ENCODE assay signal across 38 cellular contexts in genomic region chr7:25529320-25529719, GRCh38.
"Had no signal": no experiment of that assay in that cellular context is flagged by ENCODE, and none has a peak within 500 bp of the region (broad histone marks: within the 10 kb centered on the region; RNA-seq: fewer than 3 reads in every experiment).

No MANE protein-coding gene starts in this region.

- H3K36me3 Mint-ChIP-seq: activated naive CD4-positive, alpha-beta T cell treated with anti-CD3 and anti-CD28 coated beads, Interleukin-2, amount 10 ng/mL, durations not matched to agents 7 days and 5 days; activated naive CD4-positive, alpha-beta T cell treated with anti-CD3 and anti-CD28 coated beads, Interleukin-2, amount 50 U/mL, for 24 hours; activated naive CD4-positive, alpha-beta T cell treated with anti-CD3 and anti-CD28 coated beads, Interleukin-2, amount 50 U/mL, for 72 hours; activated naive CD8-positive, alpha-beta T cell; activated naive CD8-positive, alpha-beta T cell treated with anti-CD3 and anti-CD28 coated beads for 36 hours; activated naive CD8-positive, alpha-beta T cell treated with anti-CD3 and anti-CD28 coated beads, Interleukin-2, amount 10 ng/mL, durations not matched to agents 7 days and 5 days; brain had no signal

- H3K27me3 ChIP-seq: adrenal gland, ascending aorta, body of pancreas, brain microvascular endothelial cell, breast epithelium, cardiac muscle cell had no signal

- H3K27ac Mint-ChIP-seq: activated naive CD4-positive, alpha-beta T cell treated with anti-CD3 and anti-CD28 coated beads for 36 hours; activated naive CD4-positive, alpha-beta T cell treated with anti-CD3 and anti-CD28 coated beads, Interleukin-2, amount 10 ng/mL, durations not matched to agents 7 days and 5 days; activated naive CD4-positive, alpha-beta T cell treated with anti-CD3 and anti-CD28 coated beads, Interleukin-2, amount 50 U/mL, for 24 hours; activated naive CD8-positive, alpha-beta T cell; activated naive CD8-positive, alpha-beta T cell treated with anti-CD3 and anti-CD28 coated beads for 36 hours; activated naive CD8-positive, alpha-beta T cell treated with anti-CD3 and anti-CD28 coated beads, Interleukin-2, amount 10 ng/mL, durations not matched to agents 7 days and 5 days; activated naive CD8-positive, alpha-beta T cell treated with anti-CD3 and anti-CD28 coated beads, Interleukin-2, amount 50 U/mL, for 24 hours; activated T-cell treated with anti-CD3 and anti-CD28 coated beads, Interleukin-2, amount 50 U/mL, for 24 hours; activated T-cell treated with anti-CD3 and anti-CD28 coated beads, Interleukin-2, amount 50 U/mL, for 72 hours; activated T-helper 1 cell treated with anti-CD3 and anti-CD28 coated beads, Interleukin-12 subunit alpha, Interleukin-12 subunit beta, Interleukin-2, Interleukin-4 antibody, amounts not matched to agents 30 ng/mL and 10 ng/mL and 1 ng/mL, durations not matched to agents 14 hours and 24 hours and 36 hours; activated T-helper 17 cell treated with anti-CD3 and anti-CD28 coated beads, Interleukin-2, amount 50 U/mL, for 72 hours; activated T-helper 2 cell treated with anti-CD3 and anti-CD28 coated beads, Interferon-gamma antibody, Interleukin-2, Interleukin-4, amounts not matched to agents 10 μg/mL and 5 μg/mL and 100 μg/mL, durations not matched to agents 14 hours and 24 hours and 36 hours; brain had no signal

- H3K9me3 Mint-ChIP-seq: activated naive CD4-positive, alpha-beta T cell treated with anti-CD3 and anti-CD28 coated beads for 36 hours; activated naive CD4-positive, alpha-beta T cell treated with anti-CD3 and anti-CD28 coated beads, Interleukin-2, amount 10 ng/mL, durations not matched to agents 7 days and 5 days; activated naive CD4-positive, alpha-beta T cell treated with anti-CD3 and anti-CD28 coated beads, Interleukin-2, amount 50 U/mL, for 24 hours; activated naive CD4-positive, alpha-beta T cell treated with anti-CD3 and anti-CD28 coated beads, Interleukin-2, amount 50 U/mL, for 72 hours; activated naive CD8-positive, alpha-beta T cell treated with anti-CD3 and anti-CD28 coated beads for 36 hours; activated naive CD8-positive, alpha-beta T cell treated with anti-CD3 and anti-CD28 coated beads, Interleukin-2, amount 10 ng/mL, durations not matched to agents 7 days and 5 days; activated naive CD8-positive, alpha-beta T cell treated with anti-CD3 and anti-CD28 coated beads, Interleukin-2, amount 50 U/mL, for 24 hours; activated T-cell treated with anti-CD3 and anti-CD28 coated beads, Interleukin-2, amount 50 U/mL, for 24 hours; activated T-cell treated with anti-CD3 and anti-CD28 coated beads, Interleukin-2, amount 50 U/mL, for 4 hours; activated T-cell treated with anti-CD3 and anti-CD28 coated beads, Interleukin-2, amount 50 U/mL, for 72 hours; activated T-helper 1 cell treated with anti-CD3 and anti-CD28 coated beads, Interleukin-12 subunit alpha, Interleukin-12 subunit beta, Interleukin-2, Interleukin-4 antibody, amounts not matched to agents 30 ng/mL and 10 ng/mL and 1 ng/mL, durations not matched to agents 14 hours and 24 hours and 36 hours; activated T-helper 17 cell treated with anti-CD3 and anti-CD28 coated beads, Interleukin-2, amount 50 U/mL, for 72 hours; activated T-helper 2 cell treated with anti-CD3 and anti-CD28 coated beads, Interferon-gamma antibody, Interleukin-2, Interleukin-4, amounts not matched to agents 10 μg/mL and 5 μg/mL and 100 μg/mL, durations not matched to agents 14 hours and 24 hours and 36 hours; brain; central memory CD8-positive, alpha-beta T cell had no signal

- H3K9me3 ChIP-seq: adrenal gland, ascending aorta, body of pancreas, breast epithelium had no signal

- H3K4me3 Mint-ChIP-seq: activated naive CD4-positive, alpha-beta T cell treated with anti-CD3 and anti-CD28 coated beads for 36 hours; activated naive CD4-positive, alpha-beta T cell treated with anti-CD3 and anti-CD28 coated beads, Interleukin-2, amount 10 ng/mL, durations not matched to agents 7 days and 5 days; activated naive CD4-positive, alpha-beta T cell treated with anti-CD3 and anti-CD28 coated beads, Interleukin-2, amount 50 U/mL, for 24 hours; activated naive CD8-positive, alpha-beta T cell; activated naive CD8-positive, alpha-beta T cell treated with anti-CD3 and anti-CD28 coated beads for 36 hours; activated naive CD8-positive, alpha-beta T cell treated with anti-CD3 and anti-CD28 coated beads, Interleukin-2, amount 10 ng/mL, durations not matched to agents 7 days and 5 days; activated naive CD8-positive, alpha-beta T cell treated with anti-CD3 and anti-CD28 coated beads, Interleukin-2, amount 50 U/mL, for 24 hours; activated T-cell treated with anti-CD3 and anti-CD28 coated beads, Interleukin-2, amount 50 U/mL, for 24 hours; activated T-cell treated with anti-CD3 and anti-CD28 coated beads, Interleukin-2, amount 50 U/mL, for 4 hours; activated T-cell treated with anti-CD3 and anti-CD28 coated beads, Interleukin-2, amount 50 U/mL, for 72 hours; activated T-helper 1 cell treated with anti-CD3 and anti-CD28 coated beads, Interleukin-12 subunit alpha, Interleukin-12 subunit beta, Interleukin-2, Interleukin-4 antibody, amounts not matched to agents 30 ng/mL and 10 ng/mL and 1 ng/mL, durations not matched to agents 14 hours and 24 hours and 36 hours; activated T-helper 17 cell treated with anti-CD3 and anti-CD28 coated beads, Interleukin-2, amount 50 U/mL, for 72 hours; brain; central memory CD8-positive, alpha-beta T cell had no signal

- H3K27me3 Mint-ChIP-seq: activated naive CD8-positive, alpha-beta T cell treated with anti-CD3 and anti-CD28 coated beads for 36 hours had no signal

- H3K4me3 ChIP-seq: adrenal gland, ascending aorta, body of pancreas, breast epithelium, cardiac muscle cell had no signal

- H3K27ac ChIP-seq: adrenal gland, ascending aorta, body of pancreas, brain microvascular endothelial cell, breast epithelium, cardiac muscle cell had no signal

- H3K4me1 ChIP-seq: adrenal gland, ascending aorta, body of pancreas, breast epithelium had no signal

- H3K4me1 Mint-ChIP-seq: activated naive CD4-positive, alpha-beta T cell treated with anti-CD3 and anti-CD28 coated beads, Interleukin-2, amount 10 ng/mL, durations not matched to agents 7 days and 5 days; activated naive CD4-positive, alpha-beta T cell treated with anti-CD3 and anti-CD28 coated beads, Interleukin-2, amount 50 U/mL, for 24 hours; activated naive CD8-positive, alpha-beta T cell treated with anti-CD3 and anti-CD28 coated beads for 36 hours; activated naive CD8-positive, alpha-beta T cell treated with anti-CD3 and anti-CD28 coated beads, Interleukin-2, amount 10 ng/mL, durations not matched to agents 7 days and 5 days; activated naive CD8-positive, alpha-beta T cell treated with anti-CD3 and anti-CD28 coated beads, Interleukin-2, amount 50 U/mL, for 24 hours; activated T-helper 17 cell treated with anti-CD3 and anti-CD28 coated beads, Interleukin-2, amount 50 U/mL, for 72 hours; brain; central memory CD8-positive, alpha-beta T cell had no signal

- ATAC-seq: activated naive CD4-positive, alpha-beta T cell treated with anti-CD3 and anti-CD28 coated beads, Interleukin-2, amount 50 U/mL, for 72 hours; activated naive CD8-positive, alpha-beta T cell treated with anti-CD3 and anti-CD28 coated beads, Interleukin-2, amount 50 U/mL, for 24 hours; activated T-cell treated with anti-CD3 and anti-CD28 coated beads, Interleukin-2, amount 50 U/mL, for 4 hours; activated T-cell treated with anti-CD3 and anti-CD28 coated beads, Interleukin-2, amount 50 U/mL, for 72 hours; activated T-helper 17 cell treated with anti-CD3 and anti-CD28 coated beads, Interleukin-2, amount 50 U/mL, for 72 hours; body of pancreas had no signal

- DNase-seq: activated effector memory CD4-positive, alpha-beta T cell treated with anti-CD3 and anti-CD28 coated beads, Interleukin-2, amount 50 U/mL, for 16 hours; activated effector memory CD4-positive, alpha-beta T cell treated with Interleukin-2 at 50 U/mL for 16 hours; activated gamma-delta T cell; activated gamma-delta T cell treated with Interleukin-2 at 50 U/mL for 16 hours; activated naive CD4-positive, alpha-beta T cell; activated naive CD4-positive, alpha-beta T cell treated with anti-CD3 and anti-CD28 coated beads for 36 hours; activated naive CD4-positive, alpha-beta T cell treated with anti-CD3 and anti-CD28 coated beads, Interleukin-2, amount 10 ng/mL, durations not matched to agents 7 days and 5 days; activated naive CD4-positive, alpha-beta T cell treated with anti-CD3 and anti-CD28 coated beads, Interleukin-2, amount 50 U/mL, for 16 hours; activated naive CD4-positive, alpha-beta T cell treated with Interleukin-2 at 50 U/mL for 16 hours; activated naive CD8-positive, alpha-beta T cell treated with anti-CD3 and anti-CD28 coated beads for 36 hours; activated naive CD8-positive, alpha-beta T cell treated with anti-CD3 and anti-CD28 coated beads, Interleukin-2, amount 10 ng/mL, durations not matched to agents 7 days and 5 days; activated naive CD8-positive, alpha-beta T cell treated with anti-CD3 and anti-CD28 coated beads, Interleukin-2, amount 50 U/mL, for 24 hours; activated T-cell treated with anti-CD3 and anti-CD28 coated beads, Interleukin-2, amount 50 U/mL, for 1 hour; activated T-cell treated with anti-CD3 and anti-CD28 coated beads, Interleukin-2, amount 50 U/mL, for 24 hours; activated T-cell treated with anti-CD3 and anti-CD28 coated beads, Interleukin-2, amount 50 U/mL, for 4 hours; activated T-cell treated with anti-CD3 and anti-CD28 coated beads, Interleukin-2, amount 50 U/mL, for 48 hours; activated T-cell treated with anti-CD3 and anti-CD28 coated beads, Interleukin-2, amount 50 U/mL, for 72 hours; adrenal gland; amniotic stem cell; amygdala; anterior cingulate cortex; aorta; body of pancreas; brain microvascular endothelial cell; caudate nucleus; central memory CD4-positive, alpha-beta T cell; cerebellar nuclear complex had no signal

- H3K36me3 ChIP-seq: adrenal gland, ascending aorta, brain microvascular endothelial cell, breast epithelium, cardiac muscle cell had no signal
